In genomic region chr3:122421836-122422235, GRCh38 we compare ENCODE assay signal across 21 cellular contexts.
"Had no signal": no experiment of that assay in that cellular context is flagged by ENCODE, and none has a peak within 500 bp of the region (broad histone marks: within the 10 kb centered on the region; RNA-seq: fewer than 3 reads in every experiment).

No MANE protein-coding gene starts in this region.

- H3K9me3 Mint-ChIP-seq: effector memory CD8-positive, alpha-beta T cell; memory B cell; natural killer cell; stimulated activated naive CD8-positive, alpha-beta T cell treated with anti-CD3 and anti-CD28 coated beads, Interleukin-15, amount 100 ng/mL, for 72 hours had no signal

- H3K27me3 Mint-ChIP-seq: effector memory CD8-positive, alpha-beta T cell; memory B cell; stimulated activated naive CD8-positive, alpha-beta T cell treated with anti-CD3 and anti-CD28 coated beads, Interleukin-15, amount 100 ng/mL, for 72 hours had no signal

- H3K9me3 ChIP-seq: pancreas, suprapubic skin, transverse colon had no signal

- H3K27me3 ChIP-seq: pancreas, suprapubic skin, transverse colon had no signal

- H3K27ac ChIP-seq: pancreas, suprapubic skin, transverse colon had no signal

- H3K4me2 ChIP-seq: smooth muscle cell had no signal

- DNase-seq: cortex of kidney; effector memory CD8-positive, alpha-beta T cell; erythroblast; natural killer cell; pancreas; stimulated activated CD4-positive, alpha-beta T cell treated with anti-CD3 and anti-CD28 coated beads, Interleukin-12 subunit alpha, Interleukin-12 subunit beta, amount 100 ng/mL, for 4 hours; stimulated activated CD4-positive, alpha-beta T cell treated with anti-CD3 and anti-CD28 coated beads, Interleukin-1b, Interleukin-23, amount 100 ng/mL, for 48 hours; stimulated activated CD4-positive, alpha-beta T cell treated with anti-CD3 and anti-CD28 coated beads, Interleukin-4, amount 100 ng/mL, for 1 hour; stimulated activated CD8-positive, alpha-beta memory T cell treated with anti-CD3 and anti-CD28 coated beads, Interleukin-4, amount 100 ng/mL, for 48 hours; stimulated activated naive CD4-positive, alpha-beta T cell; stimulated activated naive CD8-positive, alpha-beta T cell treated with anti-CD3 and anti-CD28 coated beads, Interleukin-15, amount 100 ng/mL, for 72 hours; transverse colon had no signal

- H3K4me3 ChIP-seq: lung, pancreas, smooth muscle cell, suprapubic skin, transverse colon had no signal

- FAIRE-seq: endometrium, frontal cortex, keratinocyte, pancreas had no signal

- ATAC-seq: effector memory CD8-positive, alpha-beta T cell; left lobe of liver; natural killer cell; pancreas; sciatic nerve; stimulated activated naive CD8-positive, alpha-beta T cell treated with anti-CD3 and anti-CD28 coated beads, Interleukin-15, amount 100 ng/mL, for 72 hours had no signal

- H3K27ac Mint-ChIP-seq: memory B cell; natural killer cell; stimulated activated naive CD8-positive, alpha-beta T cell treated with anti-CD3 and anti-CD28 coated beads, Interleukin-15, amount 100 ng/mL, for 72 hours had no signal

- H3K4me3 Mint-ChIP-seq: effector memory CD8-positive, alpha-beta T cell; memory B cell; natural killer cell; stimulated activated naive CD8-positive, alpha-beta T cell treated with anti-CD3 and anti-CD28 coated beads, Interleukin-15, amount 100 ng/mL, for 72 hours had no signal
